23 cellular contexts compared by ENCODE assay signal in genomic region chr11:71201231-71201630, GRCh38.
"Had no signal": no experiment of that assay in that cellular context is flagged by ENCODE, and none has a peak within 500 bp of the region (broad histone marks: within the 10 kb centered on the region; RNA-seq: fewer than 3 reads in every experiment).

No MANE protein-coding gene starts in this region.

- H2AFZ ChIP-seq: parathyroid adenoma had no signal

- H3K9me3 ChIP-seq: esophagus muscularis mucosa, gastrocnemius medialis, heart right ventricle, psoas muscle, sigmoid colon, suprapubic skin, thyroid gland, upper lobe of right lung, vagina had no signal

- DNase-seq: effector memory CD8-positive, alpha-beta T cell; gastrocnemius medialis; heart right ventricle; hypothalamus; mesenchymal stem cell; midbrain; retina; sigmoid colon; stimulated activated CD4-positive, alpha-beta T cell treated with anti-CD3 and anti-CD28 coated beads, Interleukin-2, amount 100 ng/mL, for 48 hours; stimulated activated naive CD8-positive, alpha-beta T cell treated with anti-CD3 and anti-CD28 coated beads, Interleukin-15, Interleukin-2, amounts not matched to agents 100 U/mL and 50 U/mL, for 24 hours; thyroid gland had no signal

- H3K4me3 ChIP-seq: esophagus muscularis mucosa, gastrocnemius medialis, heart right ventricle, lung, psoas muscle, sigmoid colon, skin epidermis, suprapubic skin, thyroid gland, upper lobe of right lung, vagina had no signal

- H3K4me1 ChIP-seq: gastrocnemius medialis, heart right ventricle, parathyroid adenoma, psoas muscle, suprapubic skin, vagina had no signal

- H3K27ac ChIP-seq: epithelial cell of prostate, esophagus muscularis mucosa, gastrocnemius medialis, heart right ventricle, parathyroid adenoma, psoas muscle, sigmoid colon, skin epidermis, suprapubic skin, thyroid gland, upper lobe of right lung, vagina had no signal

- ATAC-seq: effector memory CD8-positive, alpha-beta T cell; gastrocnemius medialis; heart right ventricle; natural killer cell treated with Interleukin-12 subunit alpha and Interleukin-12 subunit beta and Interleukin-15 and Interleukin-18, amount 100 ng/mL, for 72 hours; psoas muscle; stimulated activated naive CD8-positive, alpha-beta T cell treated with anti-CD3 and anti-CD28 coated beads, Interleukin-15, Interleukin-2, amounts not matched to agents 100 U/mL and 50 U/mL, for 24 hours; upper lobe of right lung had no signal

- H3K79me2 ChIP-seq: parathyroid adenoma had no signal

- H3K27me3 ChIP-seq: sigmoid colon, thyroid gland, upper lobe of right lung, vagina had no signal

- H3K36me3 ChIP-seq: esophagus muscularis mucosa, gastrocnemius medialis, heart right ventricle, sigmoid colon, suprapubic skin, thyroid gland, upper lobe of right lung, vagina had no signal

- H3K9ac ChIP-seq: parathyroid adenoma had no signal

- FAIRE-seq: colon, islet of Langerhans had no signal
